7 cellular contexts compared by ENCODE assay signal in the genomic region with DNA sequence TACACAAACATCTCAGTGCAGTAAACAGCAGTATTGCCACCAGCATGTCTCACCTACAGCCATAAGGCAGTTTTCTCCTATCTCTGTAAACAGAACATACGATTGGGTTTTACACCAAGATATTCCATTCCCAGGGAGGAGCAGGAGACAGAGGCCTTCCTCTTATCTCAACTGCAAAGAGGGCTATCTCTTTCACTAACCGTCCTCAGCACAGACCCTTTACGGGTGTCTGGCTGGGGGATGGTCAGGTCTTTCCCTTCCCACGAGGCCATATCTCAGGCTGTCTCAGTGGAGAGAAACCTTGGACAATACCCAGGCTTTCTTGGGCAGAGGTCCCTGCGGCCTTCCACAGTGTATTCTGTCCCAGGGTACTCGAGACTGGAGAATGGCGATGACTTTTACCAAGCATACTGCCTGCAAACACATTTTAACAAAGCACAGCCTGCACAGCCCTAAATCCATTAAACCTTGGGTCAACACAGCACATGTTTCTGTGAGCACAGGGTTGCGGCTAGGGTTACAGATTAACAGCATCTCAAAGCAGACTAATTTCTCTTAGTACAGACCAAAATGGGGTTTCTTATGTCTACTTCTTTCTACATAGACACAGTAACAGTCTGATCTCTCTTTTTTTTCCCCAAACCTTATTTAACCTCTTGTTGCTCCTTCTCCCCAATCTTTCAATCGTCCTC. TPM values are rescaled to one million over a fixed set of nuclear protein-coding genes. Genes with fewer than 3 reads are reported as not detected.
DNase-seq lines count a peak whose midpoint lies in the region; ATAC-seq and TF ChIP-seq lines count a peak whose summit lies in the region.
"Not testable (repeated sequence)": the region's sequence is repeated elsewhere in the genome, so short reads cannot be mapped to it uniquely, and the experiment has no call there.

No MANE protein-coding gene starts in this region.

- TF ChIP-seq CTCF in Panc1 (IDR thresholded peaks at IDR 0.05), result not testable (repeated sequence)

- not testable (repeated sequence) for H3K4me3 Mint-ChIP-seq in activated naive CD8-positive, alpha-beta T cell treated with anti-CD3 and anti-CD28 coated beads, Interleukin-2, amount 50 U/mL, for 24 hours

- not testable (repeated sequence) for ATAC-seq in Panc1; activated naive CD8-positive, alpha-beta T cell treated with anti-CD3 and anti-CD28 coated beads, Interleukin-2, amount 50 U/mL, for 24 hours

- H3K27ac ChIP-seq in Panc1 (ENCODE audit: low read length), result not testable (repeated sequence)
- H3K27ac ChIP-seq in mesodermal cell (ENCODE audit: low read depth, low read length, severe bottlenecking), result peak overlapping the region; percentile 77

- POLR2A ChIA-PET in Panc1 (lab: Charles Lee), result not testable (repeated sequence)

- peaks cover 22% of the 10 kb centered on the region for H3K9me3 Mint-ChIP-seq in activated naive CD8-positive, alpha-beta T cell treated with anti-CD3 and anti-CD28 coated beads, Interleukin-2, amount 50 U/mL, for 24 hours

- H3K27me3 ChIP-seq in Panc1 (ENCODE audit: control insufficient read depth, insufficient read depth, low read length), result not testable (repeated sequence)

- not testable (repeated sequence) for H3K36me3 ChIP-seq in Panc1 (ENCODE audit: control insufficient read depth, insufficient read depth, low read length)
- peaks cover 91% of the 10 kb centered on the region for H3K36me3 ChIP-seq in mesodermal cell (ENCODE audit: control insufficient read depth, insufficient read depth, low read length)

- TF ChIP-seq POLR2A in erythroblast (IDR thresholded peaks at IDR 0.05; ENCODE audit: low read length), result not testable (repeated sequence)

- in situ Hi-C loops in Panc1 (cut with HindIII; ENCODE audit: low pct_unique_long_range_greater_than_20kb, low sequenced_read_pairs), result not testable (repeated sequence)

- CTCF ChIA-PET in Panc1 (lab: Charles Lee), result not testable (repeated sequence)

- not testable (repeated sequence) for H3K4me1 Mint-ChIP-seq in activated naive CD8-positive, alpha-beta T cell treated with anti-CD3 and anti-CD28 coated beads, Interleukin-2, amount 50 U/mL, for 24 hours

- intact Hi-C loops in Panc1 (cut with micrococcal nuclease; ENCODE audit: unreplicated experiment), result not testable (repeated sequence)

- WGBS in mesodermal cell (ENCODE audit: insufficient coverage in 2 of 2), 2 experiments, result 64 to 78% methylated on average over 6 to 8 of the region's 9 CpGs

- not testable (repeated sequence) for H3K27me3 Mint-ChIP-seq in activated naive CD8-positive, alpha-beta T cell treated with anti-CD3 and anti-CD28 coated beads, Interleukin-2, amount 50 U/mL, for 24 hours

- not testable (repeated sequence) for H3K9me3 ChIP-seq in Panc1 (ENCODE audit: control insufficient read depth, insufficient read depth, low read depth, low read length)
- peaks cover 17% of the 10 kb centered on the region for H3K9me3 ChIP-seq in mesodermal cell (ENCODE audit: control insufficient read depth, low read length)

- BruUV-seq in Panc1 (replicated peaks; lab: Mats Ljungman, UMichigan), result TSS peak; percentile 25

- peaks cover 80% of the 10 kb centered on the region for H3K36me3 Mint-ChIP-seq in activated naive CD8-positive, alpha-beta T cell treated with anti-CD3 and anti-CD28 coated beads, Interleukin-2, amount 50 U/mL, for 24 hours (ENCODE audit: low read depth)

- H3K27ac Mint-ChIP-seq in activated naive CD8-positive, alpha-beta T cell treated with anti-CD3 and anti-CD28 coated beads, Interleukin-2, amount 50 U/mL, for 24 hours, result peak overlapping the region; percentile 29

- H3K4me1 ChIP-seq in Panc1 (ENCODE audit: control insufficient read depth, insufficient read depth, low read length), result not testable (repeated sequence)
- peaks cover 20% of the 10 kb centered on the region for H3K4me1 ChIP-seq in mesodermal cell (ENCODE audit: control insufficient read depth, insufficient read depth, low read length, poor library complexity, severe bottlenecking)

- DNase-seq in ELF-1 (ENCODE audit: low read depth, low spot score), result peak; percentile 60
- DNase-seq in Panc1 (ENCODE audit: low read depth, low spot score); activated naive CD8-positive, alpha-beta T cell treated with anti-CD3 and anti-CD28 coated beads, Interleukin-2, amount 50 U/mL, for 24 hours: not testable (repeated sequence)
- peak; percentile 25 to 79 for DNase-seq in erythroblast (lab: John Stamatoyannopoulos, UW)
- peak; percentile 7 for DNase-seq in kidney glomerular epithelial cell (lab: John Stamatoyannopoulos, UW)
- peak; percentile 67 for DNase-seq in renal cortical epithelial cell (ENCODE audit: low read depth)

- H3K4me3 ChIP-seq in Panc1 (ENCODE audit: low read depth in 2 of 2, low read length in 2 of 2); mesodermal cell (ENCODE audit: extremely low read depth, insufficient read depth, low read length, poor library complexity, severe bottlenecking): not testable (repeated sequence)

RNA-seq across cellular contexts. Expression of a gene that starts 10.8 kb away (rescaled TPM):
- total RNA-seq in Panc1 (2021; ENCODE audit: unreplicated experiment) (16.6 TPM), renal cortical epithelial cell (27.4 and 77.3 TPM in 2 replicates)
- polyA plus RNA-seq in Panc1 (2012; ENCODE audit: insufficient read length), result 2.6 TPM
- polyA plus RNA-seq in mesodermal cell (2013, experiment 1 of 2), result 15.5 TPM
- polyA plus RNA-seq in mesodermal cell (2013, experiment 2 of 2), result 18.1 TPM
